18 cellular contexts compared by ENCODE assay signal in genomic region chr10:68253356-68253755, GRCh38.
DNase-seq lines count a peak whose midpoint lies in the region; ATAC-seq and TF ChIP-seq lines count a peak whose summit lies in the region.
"Had no signal": no experiment of that assay in that cellular context is flagged by ENCODE, and none has a peak within 500 bp of the region (broad histone marks: within the 10 kb centered on the region; RNA-seq: fewer than 3 reads in every experiment).

No MANE protein-coding gene starts in this region.

- ATAC-seq in HG03442 (IDR thresholded peaks at IDR 0.05; ENCODE audit: unreplicated experiment) = no peak
- ATAC-seq: CD8-positive, alpha-beta T cell had no signal

- peak; percentile 59 for DNase-seq in MM.1S
- DNase-seq in NCI-H524 (lab: John Stamatoyannopoulos, UW) = peak; percentile 9 to 60
- peak; percentile 83 for DNase-seq in NCI-H82 (lab: John Stamatoyannopoulos, UW)
- DNase-seq in WERI-Rb-1 = peak; percentile 57
- no peak for DNase-seq in SHP77 (lab: John Stamatoyannopoulos, UW)
- DNase-seq in DMS79 treated with DMSO at 0.1 percent for 48 hours (lab: John Stamatoyannopoulos, UW) = no peak
- no peak for DNase-seq in AG08396 (ENCODE audit: low spot score)
- DNase-seq: Caco-2; CD4-positive, CD25-positive, alpha-beta regulatory T cell; CD8-positive, alpha-beta T cell; DMS53; DND-41; GM23248; H7; HCEC 1CT had no signal

- H3K27ac ChIP-seq in MM.1S (ENCODE audit: low read length) (peak overlapping the region; percentile 34; the same call in 1 of the 2 replicates), WERI-Rb-1 (peak overlapping the region; percentile 89)
- H3K27ac ChIP-seq: BLaER1, C4-2B, GM23248 had no signal

- no peak overlapping the region for H2AFZ ChIP-seq in MM.1S (ENCODE audit: low read length)
- H2AFZ ChIP-seq: GM23248 had no signal

- H3K4me1 ChIP-seq in MM.1S (ENCODE audit: low read length) = peaks cover 28% of the 10 kb centered on the region
- H3K4me1 ChIP-seq: BLaER1, Caco-2 had no signal

- no peak overlapping the region for H3K9ac ChIP-seq in MM.1S (ENCODE audit: low read length)
- H3K9ac ChIP-seq: BLaER1, GM23248 had no signal

- H4K20me1 ChIP-seq in MM.1S (ENCODE audit: insufficient read depth, low read length) = no peaks in the 10 kb centered on the region
- H4K20me1 ChIP-seq: BLaER1 had no signal

- no peaks in the 10 kb centered on the region for H3K9me2 ChIP-seq in MM.1S (replicated peaks; ENCODE audit: insufficient read depth, low read length)

- no peaks in the 10 kb centered on the region for H3K27me3 ChIP-seq in MM.1S (replicated peaks; ENCODE audit: insufficient read depth, low read length)
- no peaks in the 10 kb centered on the region for H3K27me3 ChIP-seq in WERI-Rb-1 (ENCODE audit: insufficient read depth, low read depth, severe bottlenecking)
- H3K27me3 ChIP-seq: BLaER1 had no signal

- H3K4me3 ChIP-seq in MM.1S (ENCODE audit: low read length) (no peak overlapping the region), WERI-Rb-1 (ENCODE audit: low read depth, low read length) (peak overlapping the region; percentile 9)
- H3K4me3 ChIP-seq: BLaER1, GM23248 had no signal

- H3K79me2 ChIP-seq in MM.1S (ENCODE audit: low read length) = no peaks in the 10 kb centered on the region

- H3K36me3 ChIP-seq in MM.1S (replicated peaks; ENCODE audit: insufficient read depth, low read length) (no peaks in the 10 kb centered on the region), WERI-Rb-1 (no peaks in the 10 kb centered on the region)
- H3K36me3 ChIP-seq: BLaER1 had no signal

- TF ChIP-seq CTCF in MM.1S (IDR thresholded peaks at IDR 0.05; ENCODE audit: low read length) = no peak
- no peak for TF ChIP-seq CTCF in WERI-Rb-1 (IDR thresholded peaks at IDR 0.05; ENCODE audit: low read depth, low read length)

- H3F3A ChIP-seq in MM.1S (ENCODE audit: insufficient read depth, low read length) = peaks cover 14% of the 10 kb centered on the region

- peak overlapping the region; percentile 18; the same call in 1 of the 2 replicates for H3K4me2 ChIP-seq in MM.1S (ENCODE audit: low read depth, low read length)
- H3K4me2 ChIP-seq: BLaER1 had no signal

- H3K9me3 ChIP-seq in MM.1S (replicated peaks; ENCODE audit: insufficient read depth, low read length) (no peaks in the 10 kb centered on the region), WERI-Rb-1 (ENCODE audit: severe bottlenecking) (no peaks in the 10 kb centered on the region)
- H3K9me3 ChIP-seq: BLaER1, Caco-2 had no signal

Comparison
In these comparisons a context has a peak if more than half of its experiments do, and no peak if none do; other contexts are left out.
1. DNase-seq: peak in MM.1S (single experiment), NCI-H524 (2 of 2), NCI-H82 (single experiment) and WERI-Rb-1 (single experiment); none in SHP77 (0 of 2), DMS79 treated with DMSO at 0.1 percent for 48 hours (single experiment) and AG08396 (single experiment).